8 cellular contexts compared by ENCODE assay signal in the genomic region with DNA sequence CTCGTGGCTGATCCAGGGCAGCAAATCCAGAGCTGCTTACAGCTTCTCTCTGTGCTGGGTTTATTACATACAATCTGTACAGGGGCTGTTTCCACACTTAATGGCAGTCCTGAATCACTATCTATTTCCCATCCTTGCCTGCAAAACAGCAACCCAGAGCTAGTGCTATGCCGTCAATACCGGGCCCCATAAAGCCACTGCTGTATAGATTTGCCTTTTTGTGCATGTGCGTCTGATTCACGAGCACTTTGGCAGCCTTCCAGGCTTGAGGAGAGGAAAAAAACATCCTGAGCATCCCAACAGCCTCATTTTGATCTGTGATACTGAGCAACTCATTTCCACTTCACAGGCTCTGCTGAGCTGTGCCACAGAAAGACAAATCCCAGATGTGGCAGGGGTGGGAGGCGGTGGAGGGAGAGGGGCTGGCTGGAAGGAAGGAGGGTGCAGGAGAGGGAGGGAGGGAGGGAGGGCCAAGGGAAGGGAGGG.
DNase-seq lines count a peak whose midpoint lies in the region; ATAC-seq and TF ChIP-seq lines count a peak whose summit lies in the region.

No MANE protein-coding gene starts in this region.

- TF ChIP-seq CTCF in progenitor cell of endocrine pancreas (IDR thresholded peaks at IDR 0.05; ENCODE audit: unreplicated experiment) = no peak

- H3K4me3 Mint-ChIP-seq in progenitor cell of endocrine pancreas (ENCODE audit: low read depth) = no peak overlapping the region

- H3K27me3 Mint-ChIP-seq in progenitor cell of endocrine pancreas = peaks cover 7% of the 10 kb centered on the region

- H3K9me3 Mint-ChIP-seq in progenitor cell of endocrine pancreas (ENCODE audit: low read depth) = no peaks in the 10 kb centered on the region

- no peaks in the 10 kb centered on the region for H3K36me3 Mint-ChIP-seq in progenitor cell of endocrine pancreas (ENCODE audit: insufficient read depth)

- H3K4me1 Mint-ChIP-seq in progenitor cell of endocrine pancreas (ENCODE audit: low read depth) = peaks cover 26% of the 10 kb centered on the region

- ATAC-seq in GM18907 (IDR thresholded peaks at IDR 0.05; ENCODE audit: unreplicated experiment) (no peak), GM18870 (IDR thresholded peaks at IDR 0.05; ENCODE audit: unreplicated experiment) (no peak)

- H3K27ac Mint-ChIP-seq in progenitor cell of endocrine pancreas = peak overlapping the region; percentile 73

- peak; percentile 83 for DNase-seq in DMS 273 (lab: John Stamatoyannopoulos, UW; ENCODE audit: unreplicated experiment)
- DNase-seq in DMS 273 treated with DMSO at 0.1 percent for 48 hours (lab: John Stamatoyannopoulos, UW) = no peak
- peak; percentile 74 for DNase-seq in NCI-H748 treated with DMSO at 0.1 percent for 48 hours (lab: John Stamatoyannopoulos, UW)
- peak; percentile 49 for DNase-seq in activated naive CD4-positive, alpha-beta T cell treated with anti-CD3 and anti-CD28 coated beads, Interleukin-2, amount 50 U/mL, for 16 hours
- DNase-seq in glomerular endothelial cell (ENCODE audit: extremely low read depth, low read depth, low spot score) = peak; percentile 92
- DNase-seq in progenitor cell of endocrine pancreas (ENCODE audit: low spot score, unreplicated experiment) = no peak

Comparison
In these comparisons a context has a peak if more than half of its experiments do, and no peak if none do; other contexts are left out.
1. DNase-seq: peak in DMS 273 (single experiment), NCI-H748 treated with DMSO at 0.1 percent for 48 hours (single experiment), activated naive CD4-positive, alpha-beta T cell treated with anti-CD3 and anti-CD28 coated beads, Interleukin-2, amount 50 U/mL, for 16 hours (single experiment) and glomerular endothelial cell (single experiment); none in DMS 273 treated with DMSO at 0.1 percent for 48 hours (single experiment) and progenitor cell of endocrine pancreas (single experiment).